ENCODE assay signal across 20 cellular contexts in genomic region chr5:167608708-167609272, GRCh38.
DNase-seq lines count a peak whose midpoint lies in the region; ATAC-seq and TF ChIP-seq lines count a peak whose summit lies in the region.
"Had no signal": no experiment of that assay in that cellular context is flagged by ENCODE, and none has a peak within 500 bp of the region (broad histone marks: within the 10 kb centered on the region; RNA-seq: fewer than 3 reads in every experiment).

No MANE protein-coding gene starts in this region.

- ATAC-seq in IMR-90 (ENCODE audit: low read depth) = no peak
- ATAC-seq in stimulated activated effector memory CD8-positive, alpha-beta T cell treated with anti-CD3 and anti-CD28 coated beads, Interleukin-12 subunit alpha, Interleukin-12 subunit beta, amount 100 ng/mL, for 72 hours = no peak
- ATAC-seq: activated CD4-positive, CD25-positive, alpha-beta regulatory T cell treated with anti-CD3 and anti-CD28 coated beads, Interleukin-2, amount 50 U/mL, for 24 hours; activated CD8-positive, alpha-beta T cell treated with anti-CD3 and anti-CD28 coated beads, Interleukin-2, amount 10 ng/mL, durations not matched to agents 7 days and 5 days; natural killer cell treated with Interleukin-12 subunit alpha and Interleukin-12 subunit beta and Interleukin-15 and Interleukin-18, amount 100 ng/mL, for 72 hours had no signal

- CTCF ChIA-PET in IMR-90 (lab: Yijun Ruan, JAX) (interaction anchor here (0.6 kb wide), 2 partner anchors 57 to 390 kb away, joined by 3 read pairs; no protein-coding TSS in a partner anchor), SK-N-SH (lab: Yijun Ruan, JAX) (interaction anchor here (1.0 to 1.5 kb wide), 2 partner anchors 14 to 16 kb away, joined by 3 read pairs; no protein-coding TSS in a partner anchor)

- H3K9me3 ChIP-seq in IMR-90 (ENCODE audit: control insufficient read depth, insufficient read depth, low read length) (no peaks in the 10 kb centered on the region), SK-N-SH (no peaks in the 10 kb centered on the region), transverse colon (no peaks in the 10 kb centered on the region)
- H3K9me3 ChIP-seq: sigmoid colon, vagina had no signal

- no peak overlapping the region for H4K5ac ChIP-seq in IMR-90 (ENCODE audit: low read depth, low read length)

- H3K27ac ChIP-seq in IMR-90 (ENCODE audit: insufficient read depth, low read length) (no peak overlapping the region), SK-N-SH (ENCODE audit: low read depth in 2 of 2, low read length in 1 of 2) (no peak overlapping the region), transverse colon (no peak overlapping the region)
- H3K27ac ChIP-seq: KMS-11, sigmoid colon, vagina had no signal

- no peak overlapping the region for H4K91ac ChIP-seq in IMR-90 (ENCODE audit: insufficient read depth, low read depth, low read length)

- H3K9me1 ChIP-seq in IMR-90 (ENCODE audit: insufficient read depth, low read length) = no peaks in the 10 kb centered on the region

- TF ChIP-seq POLR2A in IMR-90 (IDR thresholded peaks at IDR 0.05; ENCODE audit: low read depth, low read length) = no peak
- TF ChIP-seq POLR2A in transverse colon (IDR thresholded peaks at IDR 0.05) = no peak

- DNase-seq in IMR-90 (no peak), chondrocyte (ENCODE audit: low spot score) (no peak), iris pigment epithelial cell (ENCODE audit: low read depth) (peak; percentile 7), SK-N-SH (no peak), transverse colon (no peak), AG08396 (ENCODE audit: low spot score) (no peak)
- no peak for DNase-seq in stimulated activated effector memory CD8-positive, alpha-beta T cell treated with anti-CD3 and anti-CD28 coated beads, Interleukin-12 subunit alpha, Interleukin-12 subunit beta, amount 100 ng/mL, for 72 hours (ENCODE audit: low spot score in 2 of 2)
- DNase-seq: activated CD8-positive, alpha-beta T cell treated with anti-CD3 and anti-CD28 coated beads, Interleukin-2, amount 10 ng/mL, durations not matched to agents 7 days and 5 days; AML-193; amniotic stem cell; CD8-positive, alpha-beta memory T cell; DMS53; NCI-H187 treated with DMSO at 0.1 percent for 48 hours; NCI-H69; posterior cingulate gyrus; sigmoid colon had no signal

- 60% methylated on average over 1 of the region's 3 CpGs; no CpG with 5 or more reads in 1 of the 2 experiments for WGBS in IMR-90 (ENCODE audit: extremely low coverage in 2 of 2, insufficient read length in 1 of 2), 2 experiments
- 59% methylated on average over 3 of the region's 3 CpGs for WGBS in SK-N-SH (ENCODE audit: low lambda C conversion rate)
- WGBS in transverse colon (ENCODE audit: low coverage in 1 of 2), 2 donors = 64 to 66% methylated on average over 3 of the region's 3 CpGs

- H4K20me1 ChIP-seq in IMR-90 (ENCODE audit: insufficient read depth, low read length) = no peaks in the 10 kb centered on the region
- H4K20me1 ChIP-seq in SK-N-SH (ENCODE audit: insufficient read depth) = no peaks in the 10 kb centered on the region

- BruUV-seq in IMR-90 (replicated peaks; lab: Mats Ljungman, UMichigan) = no TSS peak

- H2BK15ac ChIP-seq in IMR-90 (ENCODE audit: low read depth, low read length) = no peak overlapping the region

- H2AK9ac ChIP-seq in IMR-90 (replicated peaks; ENCODE audit: low read depth, low read length, poor library complexity) = no peak overlapping the region

- no peak overlapping the region for H3K4ac ChIP-seq in IMR-90 (ENCODE audit: low read depth, low read length)

- H3K36me3 ChIP-seq in IMR-90 (ENCODE audit: control insufficient read depth, insufficient read depth, low read length) (no peaks in the 10 kb centered on the region), SK-N-SH (replicated peaks in 1 of 2; ENCODE audit: control insufficient read depth in 1 of 2, insufficient read depth in 2 of 2, low read length in 1 of 2) (no peaks in the 10 kb centered on the region), transverse colon (no peaks in the 10 kb centered on the region)
- H3K36me3 ChIP-seq: sigmoid colon, vagina had no signal

- no peaks in the 10 kb centered on the region for H3F3A ChIP-seq in SK-N-SH (replicated peaks; ENCODE audit: insufficient read depth)

- H3K9ac ChIP-seq in IMR-90 (ENCODE audit: low read depth, low read length) = no peak overlapping the region
- H3K9ac ChIP-seq in SK-N-SH = no peak overlapping the region
- H3K9ac ChIP-seq: KMS-11 had no signal

- H4K8ac ChIP-seq in IMR-90 (ENCODE audit: low read depth in 2 of 2, low read length in 2 of 2) = no peak overlapping the region

- peaks cover 13% of the 10 kb centered on the region for H3K27me3 Mint-ChIP-seq in chondrocyte (ENCODE audit: low read depth)
- H3K27me3 Mint-ChIP-seq: CD8-positive, alpha-beta memory T cell; natural killer cell treated with Interleukin-12 subunit alpha and Interleukin-12 subunit beta and Interleukin-15 and Interleukin-18, amount 100 ng/mL, for 72 hours had no signal

- no peaks in the 10 kb centered on the region for H3K79me1 ChIP-seq in IMR-90 (ENCODE audit: low read depth in 1 of 2, low read length in 2 of 2)

- H3K4me1 Mint-ChIP-seq in chondrocyte (ENCODE audit: low read depth) = no peaks in the 10 kb centered on the region
- no peaks in the 10 kb centered on the region for H3K4me1 Mint-ChIP-seq in stimulated activated effector memory CD8-positive, alpha-beta T cell treated with anti-CD3 and anti-CD28 coated beads, Interleukin-12 subunit alpha, Interleukin-12 subunit beta, amount 100 ng/mL, for 72 hours
- H3K4me1 Mint-ChIP-seq: CD8-positive, alpha-beta memory T cell had no signal

- in situ Hi-C loops in IMR-90 (cut with MboI; ENCODE audit: low sequenced_read_pairs) (no loop called here), transverse colon (cut with MboI; ENCODE audit: low pct_ligation_motif_present in 1 of 4, low pct_unique_long_range_greater_than_20kb in 1 of 4, low sequenced_read_pairs in 3 of 4) (no loop called here)

- dilution Hi-C loops in IMR-90 (cut with HindIII; ENCODE audit: low sequenced_read_pairs, unreplicated experiment) = no loop called here

- H3K4me3 ChIP-seq in IMR-90 (ENCODE audit: insufficient read depth, low read depth, low read length) (no peak overlapping the region), SK-N-SH (ENCODE audit: low read depth in 2 of 2, low read length in 1 of 2) (no peak overlapping the region), transverse colon (no peak overlapping the region)
- H3K4me3 ChIP-seq: sigmoid colon, vagina had no signal

- H3K9me2 ChIP-seq in SK-N-SH = no peaks in the 10 kb centered on the region

- H2AFZ ChIP-seq in IMR-90 (replicated peaks; ENCODE audit: low read length, poor library complexity) = no peak overlapping the region
- no peak overlapping the region for H2AFZ ChIP-seq in SK-N-SH (ENCODE audit: low read depth)

- H3K79me2 ChIP-seq in SK-N-SH (ENCODE audit: insufficient read depth) = no peaks in the 10 kb centered on the region

- no peak overlapping the region for H3K18ac ChIP-seq in IMR-90 (ENCODE audit: low read depth, low read length)

- POLR2A ChIA-PET in IMR-90 (lab: Charles Lee; ENCODE audit: unreplicated experiment) (no interaction called here), SK-N-SH (lab: Yijun Ruan, JAX) (no interaction called here)

- H3K36me3 Mint-ChIP-seq in chondrocyte (ENCODE audit: low read depth) = no peaks in the 10 kb centered on the region
- H3K36me3 Mint-ChIP-seq in stimulated activated effector memory CD8-positive, alpha-beta T cell treated with anti-CD3 and anti-CD28 coated beads, Interleukin-12 subunit alpha, Interleukin-12 subunit beta, amount 100 ng/mL, for 72 hours = no peaks in the 10 kb centered on the region
- H3K36me3 Mint-ChIP-seq: CD8-positive, alpha-beta memory T cell; natural killer cell treated with Interleukin-12 subunit alpha and Interleukin-12 subunit beta and Interleukin-15 and Interleukin-18, amount 100 ng/mL, for 72 hours had no signal

- no peak overlapping the region for H2BK120ac ChIP-seq in IMR-90 (ENCODE audit: low read depth, low read length)

- no peak for TF ChIP-seq EP300 in SK-N-SH (IDR thresholded peaks at IDR 0.05; ENCODE audit: borderline replicate concordance in 1 of 2, low read depth in 1 of 2, low read length in 1 of 2)
- TF ChIP-seq EP300 in transverse colon (IDR thresholded peaks at IDR 0.05; ENCODE audit: low read depth) = no peak

- no peak overlapping the region for H2AK5ac ChIP-seq in IMR-90 (ENCODE audit: low read depth, low read length)

- intact Hi-C loops in IMR-90 (cut with micrococcal nuclease) = no loop called here
- intact Hi-C loops in transverse colon (cut with DNase I; ENCODE audit: low total_unique reads) = no loop called here

- no peaks in the 10 kb centered on the region for H3K4me1 ChIP-seq in IMR-90 (ENCODE audit: control insufficient read depth, insufficient read depth, low read length)
- no peaks in the 10 kb centered on the region for H3K4me1 ChIP-seq in SK-N-SH (ENCODE audit: control insufficient read depth in 1 of 2, insufficient read depth in 2 of 2, low read depth in 1 of 2, low read length in 1 of 2)
- H3K4me1 ChIP-seq in transverse colon = no peaks in the 10 kb centered on the region
- H3K4me1 ChIP-seq: sigmoid colon, vagina had no signal

- no peak for TF ChIP-seq RAD21 in IMR-90 (IDR thresholded peaks at IDR 0.05; ENCODE audit: low read length)
- no peak for TF ChIP-seq RAD21 in SK-N-SH (IDR thresholded peaks at IDR 0.05; ENCODE audit: low read length)

- TF ChIP-seq CTCF in IMR-90 (conservative IDR thresholded peaks at IDR 0.05; ENCODE audit: low read depth, low read length) (0 out of 2 replicates have a peak, but pooled peaks have one; percentile 6), chondrocyte (IDR thresholded peaks at IDR 0.05) (peak; percentile 24), SK-N-SH (IDR thresholded peaks at IDR 0.05) (no peak), transverse colon (IDR thresholded peaks at IDR 0.05) (no peak)

- H3K23ac ChIP-seq in IMR-90 (ENCODE audit: low read depth, low read length) = no peak overlapping the region

- no peak overlapping the region for H3K27ac Mint-ChIP-seq in chondrocyte (ENCODE audit: unreplicated experiment)
- no peak overlapping the region for H3K27ac Mint-ChIP-seq in stimulated activated effector memory CD8-positive, alpha-beta T cell treated with anti-CD3 and anti-CD28 coated beads, Interleukin-12 subunit alpha, Interleukin-12 subunit beta, amount 100 ng/mL, for 72 hours
- H3K27ac Mint-ChIP-seq: activated CD8-positive, alpha-beta T cell treated with anti-CD3 and anti-CD28 coated beads, Interleukin-2, amount 10 ng/mL, durations not matched to agents 7 days and 5 days; CD8-positive, alpha-beta memory T cell; natural killer cell treated with Interleukin-12 subunit alpha and Interleukin-12 subunit beta and Interleukin-15 and Interleukin-18, amount 100 ng/mL, for 72 hours had no signal

- H3K9me3 Mint-ChIP-seq in chondrocyte (ENCODE audit: low read depth) = no peaks in the 10 kb centered on the region
- peaks cover 3% of the 10 kb centered on the region for H3K9me3 Mint-ChIP-seq in stimulated activated effector memory CD8-positive, alpha-beta T cell treated with anti-CD3 and anti-CD28 coated beads, Interleukin-12 subunit alpha, Interleukin-12 subunit beta, amount 100 ng/mL, for 72 hours

- no peak overlapping the region for H3K14ac ChIP-seq in IMR-90 (replicated peaks; ENCODE audit: low read depth, low read length)

- no peak overlapping the region for H3K4me2 ChIP-seq in IMR-90 (ENCODE audit: low read depth, low read length)
- H3K4me2 ChIP-seq in SK-N-SH = no peak overlapping the region
- H3K4me2 ChIP-seq: KMS-11 had no signal

- no peak overlapping the region for H3K56ac ChIP-seq in IMR-90 (ENCODE audit: extremely low read depth, insufficient read depth, low read length)

- no peak overlapping the region for H3K4me3 Mint-ChIP-seq in chondrocyte (ENCODE audit: unreplicated experiment)
- H3K4me3 Mint-ChIP-seq in stimulated activated effector memory CD8-positive, alpha-beta T cell treated with anti-CD3 and anti-CD28 coated beads, Interleukin-12 subunit alpha, Interleukin-12 subunit beta, amount 100 ng/mL, for 72 hours = no peak overlapping the region
- H3K4me3 Mint-ChIP-seq: activated CD8-positive, alpha-beta T cell treated with anti-CD3 and anti-CD28 coated beads, Interleukin-2, amount 10 ng/mL, durations not matched to agents 7 days and 5 days; CD8-positive, alpha-beta memory T cell; natural killer cell treated with Interleukin-12 subunit alpha and Interleukin-12 subunit beta and Interleukin-15 and Interleukin-18, amount 100 ng/mL, for 72 hours had no signal

- no peak overlapping the region for H2BK20ac ChIP-seq in IMR-90 (ENCODE audit: low read depth, low read length)

- H3K27me3 ChIP-seq in IMR-90 (ENCODE audit: control insufficient read depth, insufficient read depth, low read length) (no peaks in the 10 kb centered on the region; the same call in 1 of the 2 replicates), SK-N-SH (ENCODE audit: insufficient read depth) (no peaks in the 10 kb centered on the region), transverse colon (no peaks in the 10 kb centered on the region)
- H3K27me3 ChIP-seq: sigmoid colon, vagina had no signal

- H2BK5ac ChIP-seq in IMR-90 (ENCODE audit: low read depth, low read length, poor library complexity, severe bottlenecking) = no peak overlapping the region

Comparison
In these comparisons a context has a peak if more than half of its experiments do, and no peak if none do; other contexts are left out.
1. CTCF ChIP-seq: peak in IMR-90 (single experiment) and chondrocyte (single experiment); none in SK-N-SH (single experiment) and transverse colon (0 of 5).